24 cellular contexts compared by ENCODE assay signal in the genomic region with DNA sequence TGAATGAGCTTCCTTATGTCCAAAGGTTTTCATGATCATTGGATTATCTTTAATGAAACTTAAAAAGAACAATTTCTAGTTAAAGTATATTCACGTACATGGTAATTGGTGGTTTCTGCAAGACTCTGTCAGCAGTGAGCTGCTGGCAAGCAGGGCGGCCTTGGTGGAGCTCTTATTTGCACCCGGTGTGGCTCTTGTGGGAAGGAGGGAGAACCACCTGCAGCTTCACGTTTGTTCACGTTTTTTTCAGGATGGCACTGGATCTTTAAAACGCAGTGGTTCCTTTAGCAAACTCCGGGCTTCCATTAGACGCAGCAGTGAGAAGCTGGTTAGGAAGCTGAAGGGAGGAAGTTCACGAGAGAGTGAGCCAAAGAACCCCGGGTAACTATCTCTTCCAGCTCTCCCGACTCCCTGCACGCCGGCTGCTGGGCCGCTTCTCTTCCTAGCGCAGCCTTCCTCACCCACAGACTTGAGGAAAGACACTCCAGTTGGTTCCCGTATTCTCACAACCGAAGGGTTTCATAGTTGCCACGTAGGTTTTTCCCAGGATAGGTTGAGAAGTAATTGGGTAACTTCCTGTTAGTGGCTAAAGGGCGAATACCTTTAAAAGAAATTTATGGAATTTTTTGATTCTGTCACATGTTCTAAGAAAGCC. TPM values are rescaled to one million over a fixed set of nuclear protein-coding genes. Genes with fewer than 3 reads are reported as not detected.
A peak's percentile ranks its signal among the peaks of the same experiment; 100 is the strongest.
DNase-seq lines count a peak whose midpoint lies in the region; ATAC-seq and TF ChIP-seq lines count a peak whose summit lies in the region.
"Had no signal": no experiment of that assay in that cellular context is flagged by ENCODE, and none has a peak within 500 bp of the region (broad histone marks: within the 10 kb centered on the region; RNA-seq: fewer than 3 reads in every experiment).

No MANE protein-coding gene starts in this region.

- no peaks in the 10 kb centered on the region for H3K9me3 Mint-ChIP-seq in activated CD8-positive, alpha-beta T cell treated with anti-CD3 and anti-CD28 coated beads, Interleukin-2, amount 10 ng/mL, durations not matched to agents 7 days and 5 days (ENCODE audit: insufficient read depth)
- H3K9me3 Mint-ChIP-seq: activated B cell treated with CpG ODN at 0.5 μM for 24 hours; activated CD8-positive, alpha-beta T cell treated with anti-CD3 and anti-CD28 coated beads for 36 hours; activated naive CD4-positive, alpha-beta T cell treated with anti-CD3 and anti-CD28 coated beads for 36 hours; natural killer cell treated with Interleukin-12 subunit alpha and Interleukin-12 subunit beta and Interleukin-15 and Interleukin-18, amount 100 ng/mL, for 72 hours; stimulated activated naive CD8-positive, alpha-beta T cell treated with anti-CD3 and anti-CD28 coated beads, Interleukin-15, Interleukin-2, amounts not matched to agents 100 ng/mL and 50 ng/mL, for 24 hours had no signal

- H3K4me3 Mint-ChIP-seq in activated CD8-positive, alpha-beta T cell treated with anti-CD3 and anti-CD28 coated beads, Interleukin-2, amount 10 ng/mL, durations not matched to agents 7 days and 5 days = no peak overlapping the region
- H3K4me3 Mint-ChIP-seq: activated B cell treated with CpG ODN at 0.5 μM for 24 hours; activated CD8-positive, alpha-beta T cell treated with anti-CD3 and anti-CD28 coated beads for 36 hours; activated naive CD4-positive, alpha-beta T cell treated with anti-CD3 and anti-CD28 coated beads for 36 hours; natural killer cell treated with Interleukin-12 subunit alpha and Interleukin-12 subunit beta and Interleukin-15 and Interleukin-18, amount 100 ng/mL, for 72 hours; stimulated activated naive CD8-positive, alpha-beta T cell treated with anti-CD3 and anti-CD28 coated beads, Interleukin-15, Interleukin-2, amounts not matched to agents 100 ng/mL and 50 ng/mL, for 24 hours had no signal

- ATAC-seq in GM21528 (IDR thresholded peaks at IDR 0.05; ENCODE audit: low FRiP score, unreplicated experiment) (no peak), HG03439 (IDR thresholded peaks at IDR 0.05; ENCODE audit: unreplicated experiment) (no peak)
- ATAC-seq in activated CD8-positive, alpha-beta T cell treated with anti-CD3 and anti-CD28 coated beads, Interleukin-2, amount 10 ng/mL, durations not matched to agents 7 days and 5 days = no peak
- ATAC-seq: activated CD8-positive, alpha-beta T cell treated with anti-CD3 and anti-CD28 coated beads for 36 hours; natural killer cell treated with Interleukin-12 subunit alpha and Interleukin-12 subunit beta and Interleukin-15 and Interleukin-18, amount 100 ng/mL, for 72 hours had no signal

- H4K20me1 ChIP-seq in GM23248 (ENCODE audit: insufficient read depth) = no peaks in the 10 kb centered on the region

- no peaks in the 10 kb centered on the region for H3K9me3 ChIP-seq in GM23248 (ENCODE audit: low read depth)
- H3K9me3 ChIP-seq in adrenal gland (replicated peaks in 1 of 3) = no peaks in the 10 kb centered on the region
- H3K9me3 ChIP-seq: BE2C, upper lobe of left lung had no signal

- no peaks in the 10 kb centered on the region for H3K9me2 ChIP-seq in GM23248 (ENCODE audit: insufficient read depth)

- no peak overlapping the region for H3K9ac ChIP-seq in GM23248

- intact Hi-C loops in adrenal gland (cut with DNase I) = loop anchor here in 1 of 2 donors (10.0 kb wide), 1 partner anchor 112 kb away; no protein-coding TSS in a partner anchor
- intact Hi-C loops in posterior vena cava (cut with DNase I) = loop anchor here in 1 of 2 donors (10.0 kb wide), 1 partner anchor 112 kb away; no protein-coding TSS in a partner anchor

- peaks cover 65% of the 10 kb centered on the region for H3K36me3 ChIP-seq in GM23248 (ENCODE audit: low read depth)
- peaks cover 0 to 61% of the 10 kb centered on the region in 2 donors for H3K36me3 ChIP-seq in adrenal gland (replicated peaks in 1 of 2)

- no peak overlapping the region for H3K27ac Mint-ChIP-seq in activated CD8-positive, alpha-beta T cell treated with anti-CD3 and anti-CD28 coated beads, Interleukin-2, amount 10 ng/mL, durations not matched to agents 7 days and 5 days
- H3K27ac Mint-ChIP-seq: activated B cell treated with CpG ODN at 0.5 μM for 24 hours; activated CD8-positive, alpha-beta T cell treated with anti-CD3 and anti-CD28 coated beads for 36 hours; activated naive CD4-positive, alpha-beta T cell treated with anti-CD3 and anti-CD28 coated beads for 36 hours; natural killer cell treated with Interleukin-12 subunit alpha and Interleukin-12 subunit beta and Interleukin-15 and Interleukin-18, amount 100 ng/mL, for 72 hours; progenitor cell of endocrine pancreas; stimulated activated naive CD8-positive, alpha-beta T cell treated with anti-CD3 and anti-CD28 coated beads, Interleukin-15, Interleukin-2, amounts not matched to agents 100 ng/mL and 50 ng/mL, for 24 hours had no signal

- CTCF ChIA-PET in activated CD8-positive, alpha-beta T cell treated with anti-CD3 and anti-CD28 coated beads, Interleukin-2, amount 10 ng/mL, durations not matched to agents 7 days and 5 days (lab: Charles Lee) = interaction anchor here (0.6 to 1.2 kb wide), 2 partner anchors 7 to 1140 kb away, joined by 3 to 4 read pairs; no protein-coding TSS in a partner anchor

- WGBS in GM23248 (ENCODE audit: low coverage in 1 of 2, low lambda C conversion rate in 2 of 2, missing lambda C conversion rate in 2 of 2), 2 experiments = 90 to 94% methylated on average over 19 of the region's 19 CpGs
- WGBS in adrenal gland, 4 donors = 64 to 81% (median 74%) methylated on average over 19 of the region's 19 CpGs

- H3K27me3 Mint-ChIP-seq in activated CD8-positive, alpha-beta T cell treated with anti-CD3 and anti-CD28 coated beads, Interleukin-2, amount 10 ng/mL, durations not matched to agents 7 days and 5 days (ENCODE audit: low read depth) = no peaks in the 10 kb centered on the region
- H3K27me3 Mint-ChIP-seq: activated B cell treated with CpG ODN at 0.5 μM for 24 hours; activated CD8-positive, alpha-beta T cell treated with anti-CD3 and anti-CD28 coated beads for 36 hours; natural killer cell treated with Interleukin-12 subunit alpha and Interleukin-12 subunit beta and Interleukin-15 and Interleukin-18, amount 100 ng/mL, for 72 hours; progenitor cell of endocrine pancreas; stimulated activated naive CD8-positive, alpha-beta T cell treated with anti-CD3 and anti-CD28 coated beads, Interleukin-15, Interleukin-2, amounts not matched to agents 100 ng/mL and 50 ng/mL, for 24 hours had no signal

- H2AFZ ChIP-seq in GM23248 = no peak overlapping the region

- H3K36me3 Mint-ChIP-seq in activated CD8-positive, alpha-beta T cell treated with anti-CD3 and anti-CD28 coated beads, Interleukin-2, amount 10 ng/mL, durations not matched to agents 7 days and 5 days (ENCODE audit: low read depth) = peaks cover 39% of the 10 kb centered on the region
- H3K36me3 Mint-ChIP-seq: natural killer cell treated with Interleukin-12 subunit alpha and Interleukin-12 subunit beta and Interleukin-15 and Interleukin-18, amount 100 ng/mL, for 72 hours had no signal

- DNase-seq in GM23248 (no peak), adrenal gland (no peak), hepatic stellate cell (ENCODE audit: low spot score) (peak; percentile 39), posterior vena cava (ENCODE audit: low spot score) (peak; percentile 59), GOT3 (lab: John Stamatoyannopoulos, UW) (no peak)
- DNase-seq in activated CD8-positive, alpha-beta T cell treated with anti-CD3 and anti-CD28 coated beads, Interleukin-2, amount 10 ng/mL, durations not matched to agents 7 days and 5 days = no peak
- DNase-seq: activated B cell treated with CpG ODN at 0.5 μM for 24 hours; activated CD8-positive, alpha-beta T cell treated with anti-CD3 and anti-CD28 coated beads for 36 hours; activated naive CD4-positive, alpha-beta T cell treated with anti-CD3 and anti-CD28 coated beads for 36 hours; activated T-cell treated with anti-CD3 and anti-CD28 coated beads, Interleukin-2, amount 50 U/mL, for 1 hour; BE2C; DMS79 treated with DMSO at 0.1 percent for 48 hours; midbrain; NCI-H1417; NCI-H524 treated with DMSO at 0.1 percent for 48 hours; stimulated activated CD4-positive, alpha-beta T cell treated with anti-CD3 and anti-CD28 coated beads, Interleukin-2, amount 100 ng/mL, for 48 hours; T-helper 9 cell; upper lobe of left lung had no signal

- H3K79me2 ChIP-seq in GM23248 (ENCODE audit: insufficient read depth) = peaks cover 99% of the 10 kb centered on the region

- in situ Hi-C loops in GM23248 (cut with MboI) = loop anchor here (10.0 kb wide), 1 partner anchor 112 kb away; no protein-coding TSS in a partner anchor

- H3K4me1 Mint-ChIP-seq in activated CD8-positive, alpha-beta T cell treated with anti-CD3 and anti-CD28 coated beads, Interleukin-2, amount 10 ng/mL, durations not matched to agents 7 days and 5 days (ENCODE audit: low read depth) = no peaks in the 10 kb centered on the region

- POLR2A ChIA-PET in activated CD8-positive, alpha-beta T cell treated with anti-CD3 and anti-CD28 coated beads, Interleukin-2, amount 10 ng/mL, durations not matched to agents 7 days and 5 days (lab: Charles Lee) = no interaction called here

- peaks cover 58% of the 10 kb centered on the region for H3F3A ChIP-seq in GM23248 (ENCODE audit: insufficient read depth)

- H3K4me3 ChIP-seq in GM23248 (no peak overlapping the region), adrenal gland (no peak overlapping the region)
- H3K4me3 ChIP-seq: skin epidermis, upper lobe of left lung had no signal

- no peak overlapping the region for H3K4me2 ChIP-seq in GM23248 (ENCODE audit: unreplicated experiment)

- H3K27ac ChIP-seq in GM23248 (peak overlapping the region; percentile 64), adrenal gland (peak overlapping the region in 3 of 5 donors; percentile 3 to 69 (median 34))
- H3K27ac ChIP-seq: skin epidermis had no signal

- peaks cover 18% of the 10 kb centered on the region for H3K4me1 ChIP-seq in GM23248 (ENCODE audit: insufficient read depth)
- peaks cover 15 to 25% of the 10 kb centered on the region in 2 donors for H3K4me1 ChIP-seq in adrenal gland (replicated peaks in 1 of 2)
- H3K4me1 ChIP-seq: BE2C had no signal

- TF ChIP-seq POLR2A in adrenal gland (IDR thresholded peaks at IDR 0.05) = no peak

- H3K27me3 ChIP-seq in GM23248 (replicated peaks; ENCODE audit: insufficient read depth) (no peaks in the 10 kb centered on the region), adrenal gland (no peaks in the 10 kb centered on the region)
- H3K27me3 ChIP-seq: BE2C, upper lobe of left lung had no signal

- TF ChIP-seq CTCF in adrenal gland (IDR thresholded peaks at IDR 0.05) = no peak

RNA-seq across cellular contexts. Expression of gene XRCC3, which starts 28.3 kb away (rescaled TPM):
- 19.1 and 20.3 TPM in 2 replicates for total RNA-seq in GM23248 (2014; rRNA removed; shearing (Covaris generic))
- polyA plus RNA-seq in GM23248 (2016; fragmentation: Nextera tagmentation; extraction: Ambion mirVana) = 4.0 and 4.9 TPM in 2 replicates
- total RNA-seq in adrenal gland = 1 to 10 TPM; 1.3 to 9.0 (median 4.8) TPM
- 1 to 10 TPM; 2.8 to 5.1 (median 5.0) TPM for polyA plus RNA-seq in adrenal gland
- total RNA-seq in posterior vena cava = 1 to 10 TPM; 4.0 to 4.9 TPM
- total RNA-seq in activated CD8-positive, alpha-beta T cell treated with anti-CD3 and anti-CD28 coated beads, Interleukin-2, amount 10 ng/mL, durations not matched to agents 7 days and 5 days = 10 to 100 TPM; 46.2 to 52.5 TPM

RNA-seq across cellular contexts. Expression of gene ZFYVE21, which starts 28.7 kb away (rescaled TPM):
- total RNA-seq in GM23248 (2014; rRNA removed; shearing (Covaris generic)) = 60.3 and 77.4 TPM in 2 replicates
- polyA plus RNA-seq in GM23248 (2016; fragmentation: Nextera tagmentation; extraction: Ambion mirVana) = 112 and 120 TPM in 2 replicates
- 10 to 100 TPM; 26.4 to 71.4 (median 53.4) TPM for total RNA-seq in adrenal gland
- polyA plus RNA-seq in adrenal gland = 10 to 100 TPM; 21.9 to 41.4 (median 39.1) TPM
- total RNA-seq in posterior vena cava = 10 to 100 TPM; 57.2 to 59.5 TPM
- total RNA-seq in activated CD8-positive, alpha-beta T cell treated with anti-CD3 and anti-CD28 coated beads, Interleukin-2, amount 10 ng/mL, durations not matched to agents 7 days and 5 days = 10 to 100 TPM; 16.7 to 17.4 TPM

RNA-seq across cellular contexts. Expression of gene KLC1, which starts 57.9 kb away (rescaled TPM):
- total RNA-seq in GM23248 (2014; rRNA removed; shearing (Covaris generic)) = 339 and 410 TPM in 2 replicates
- polyA plus RNA-seq in GM23248 (2016; fragmentation: Nextera tagmentation; extraction: Ambion mirVana) = 177 and 184 TPM in 2 replicates
- 100 to 1,000 TPM in 6 of 8 donors, 10 to 100 TPM in 2; 87.4 to 248 (median 132) TPM for total RNA-seq in adrenal gland
- 100 to 1,000 TPM in 2 of 3 donors, 10 to 100 TPM in 1; 70.7 to 164 (median 120) TPM for polyA plus RNA-seq in adrenal gland
- total RNA-seq in posterior vena cava = 100 to 1,000 TPM; 169 to 192 TPM
- 100 to 1,000 TPM; 137 to 140 TPM for total RNA-seq in activated CD8-positive, alpha-beta T cell treated with anti-CD3 and anti-CD28 coated beads, Interleukin-2, amount 10 ng/mL, durations not matched to agents 7 days and 5 days

Comparison
In these comparisons a context has a peak if more than half of its experiments do, and no peak if none do; other contexts are left out.
1. DNase-seq: peak in hepatic stellate cell (single experiment) and posterior vena cava (single experiment); none in GM23248 (single experiment), adrenal gland (0 of 7), GOT3 (single experiment) and activated CD8-positive, alpha-beta T cell treated with anti-CD3 and anti-CD28 coated beads, Interleukin-2, amount 10 ng/mL, durations not matched to agents 7 days and 5 days (single experiment).